ENCODE assay signal across 32 cellular contexts in the genomic region with DNA sequence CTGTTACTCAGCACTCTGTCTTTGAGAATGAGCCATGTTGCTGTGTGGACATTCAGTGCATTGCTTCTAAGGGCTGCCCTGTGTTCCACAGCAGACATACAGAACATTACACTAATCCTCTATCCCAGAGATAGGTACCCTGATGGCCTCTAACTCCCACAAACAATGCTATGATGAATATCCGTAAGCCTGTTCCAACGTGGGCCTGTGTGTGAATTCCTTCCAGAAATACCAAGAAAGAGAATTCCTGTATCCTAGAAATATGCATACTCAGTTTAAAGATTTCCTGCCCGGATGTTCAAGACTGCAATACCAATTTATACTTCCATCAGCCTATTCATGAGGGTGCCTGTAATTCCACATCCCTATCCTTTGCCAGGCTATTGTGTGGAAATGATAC. TPM values are rescaled to one million over a fixed set of nuclear protein-coding genes. Genes with fewer than 3 reads are reported as not detected.
"Had no signal": no experiment of that assay in that cellular context is flagged by ENCODE, and none has a peak within 500 bp of the region (broad histone marks: within the 10 kb centered on the region; RNA-seq: fewer than 3 reads in every experiment).

No MANE protein-coding gene starts in this region.

- H3K9me3 ChIP-seq: esophagus muscularis mucosa, gastroesophageal sphincter, heart right ventricle, left lung, mucosa of descending colon, neutrophil, pancreas, suprapubic skin, transverse colon, vagina had no signal

- H3K4me3 Mint-ChIP-seq: endodermal cell; mesothelial cell of epicardium; naive B cell; natural killer cell treated with Interleukin-12 subunit alpha and Interleukin-12 subunit beta and Interleukin-15 and Interleukin-18, amount 100 ng/mL, for 72 hours; neural crest cell; stimulated activated naive CD8-positive, alpha-beta T cell treated with anti-CD3 and anti-CD28 coated beads, Interleukin-15, amount 100 ng/mL, for 72 hours had no signal

- H3K27me3 Mint-ChIP-seq: natural killer cell treated with Interleukin-12 subunit alpha and Interleukin-12 subunit beta and Interleukin-15 and Interleukin-18, amount 100 ng/mL, for 72 hours had no signal

- H3K9me3 Mint-ChIP-seq: natural killer cell treated with Interleukin-12 subunit alpha and Interleukin-12 subunit beta and Interleukin-15 and Interleukin-18, amount 100 ng/mL, for 72 hours; neural crest cell had no signal

- H3K27ac ChIP-seq: esophagus muscularis mucosa, foreskin keratinocyte, gastroesophageal sphincter, left lung, neutrophil, pancreas, suprapubic skin, transverse colon, vagina had no signal

- DNase-seq: cortex of kidney; effector CD8-positive, alpha-beta T cell; endodermal cell; foreskin keratinocyte; glutamatergic neuron; heart right ventricle; hippocampal formation; left cardiac atrium; left lung; mesenchymal stem cell; mucosa of descending colon; naive B cell; pancreas; stimulated activated CD4-positive, alpha-beta T cell treated with anti-CD3 and anti-CD28 coated beads, Interleukin-12 subunit alpha, Interleukin-12 subunit beta, amount 100 ng/mL, for 4 hours; stimulated activated CD4-positive, alpha-beta T cell treated with anti-CD3 and anti-CD28 coated beads, Interleukin-1b, Interleukin-23, amount 100 ng/mL, for 48 hours; stimulated activated CD4-positive, alpha-beta T cell treated with anti-CD3 and anti-CD28 coated beads, Interleukin-4, amount 100 ng/mL, for 1 hour; stimulated activated CD8-positive, alpha-beta memory T cell treated with anti-CD3 and anti-CD28 coated beads, Interleukin-4, amount 100 ng/mL, for 48 hours; stimulated activated naive CD4-positive, alpha-beta T cell; stimulated activated naive CD8-positive, alpha-beta T cell treated with anti-CD3 and anti-CD28 coated beads, Interleukin-15, amount 100 ng/mL, for 72 hours; transverse colon had no signal

- H3K4me3 ChIP-seq: esophagus muscularis mucosa, gastroesophageal sphincter, heart right ventricle, left lung, mucosa of descending colon, pancreas, smooth muscle cell, suprapubic skin, transverse colon, vagina had no signal

- H3K27me3 ChIP-seq: foreskin keratinocyte, left lung, neutrophil, pancreas, suprapubic skin, transverse colon, vagina had no signal

- H3K36me3 ChIP-seq: esophagus muscularis mucosa, gastroesophageal sphincter, heart right ventricle, left lung, neutrophil, pancreas, suprapubic skin, transverse colon, vagina had no signal

- FAIRE-seq: islet of Langerhans, pancreas had no signal

- ATAC-seq: foreskin keratinocyte; gastroesophageal sphincter; left cardiac atrium; left lung; mucosa of descending colon; natural killer cell treated with Interleukin-12 subunit alpha and Interleukin-12 subunit beta and Interleukin-15 and Interleukin-18, amount 100 ng/mL, for 72 hours; pancreas; sciatic nerve; stimulated activated naive CD8-positive, alpha-beta T cell treated with anti-CD3 and anti-CD28 coated beads, Interleukin-15, amount 100 ng/mL, for 72 hours had no signal

- H3K27ac Mint-ChIP-seq: mesothelial cell of epicardium; naive B cell; stimulated activated naive CD8-positive, alpha-beta T cell treated with anti-CD3 and anti-CD28 coated beads, Interleukin-15, amount 100 ng/mL, for 72 hours had no signal

- H3K4me2 ChIP-seq: smooth muscle cell had no signal

- H3K36me3 Mint-ChIP-seq: mesothelial cell of epicardium; naive B cell; natural killer cell treated with Interleukin-12 subunit alpha and Interleukin-12 subunit beta and Interleukin-15 and Interleukin-18, amount 100 ng/mL, for 72 hours had no signal

- H3K4me1 ChIP-seq: esophagus muscularis mucosa, foreskin keratinocyte, gastroesophageal sphincter, left lung, pancreas, suprapubic skin, transverse colon, vagina had no signal

- H3K4me1 Mint-ChIP-seq: neural crest cell had no signal

RNA-seq across cellular contexts. Expression of gene ST8SIA6, which starts 21.3 kb away (rescaled TPM):
- total RNA-seq: kidney epithelial cell, neural crest cell, smooth muscle cell had no signal
- polyA plus RNA-seq: foreskin keratinocyte had no signal
